Comparison of ENCODE assay signal across 15 cellular contexts in genomic region chr19:55479045-55479444, GRCh38. TPM values are rescaled to one million over a fixed set of nuclear protein-coding genes. Genes with fewer than 3 reads are reported as not detected.
DNase-seq lines count a peak whose midpoint lies in the region; ATAC-seq, FAIRE-seq and TF ChIP-seq lines count a peak whose summit lies in the region.
"Had no signal": no experiment of that assay in that cellular context is flagged by ENCODE, and none has a peak within 500 bp of the region (broad histone marks: within the 10 kb centered on the region; RNA-seq: fewer than 3 reads in every experiment).

No MANE protein-coding gene starts in this region.

- no TSS peak for BruUV-seq in Caco-2 (replicated peaks; lab: Mats Ljungman, UMichigan)

- H3K4me2 ChIP-seq in astrocyte (ENCODE audit: low read length), result no peak overlapping the region

- H2AFZ ChIP-seq in astrocyte (ENCODE audit: low read depth, low read length), result no peak overlapping the region

- no peaks in the 10 kb centered on the region for H3K27me3 Mint-ChIP-seq in activated CD4-positive, alpha-beta T cell treated with anti-CD3 and anti-CD28 coated beads, Interleukin-2, amount 10 ng/mL, durations not matched to agents 7 days and 5 days
- no peaks in the 10 kb centered on the region for H3K27me3 Mint-ChIP-seq in Caco-2 (ENCODE audit: insufficient read depth, unreplicated experiment)
- no peaks in the 10 kb centered on the region for H3K27me3 Mint-ChIP-seq in astrocyte (ENCODE audit: low read depth, unreplicated experiment)
- H3K27me3 Mint-ChIP-seq in nephron (ENCODE audit: low read depth), result peaks cover 4% of the 10 kb centered on the region

- no peaks in the 10 kb centered on the region for H3K9me3 ChIP-seq in Caco-2
- H3K9me3 ChIP-seq in astrocyte (ENCODE audit: insufficient read depth, low read depth, low read length), result no peaks in the 10 kb centered on the region
- no peaks in the 10 kb centered on the region for H3K9me3 ChIP-seq in kidney (ENCODE audit: control insufficient read depth in 1 of 2, low read length in 2 of 2)
- no peaks in the 10 kb centered on the region for H3K9me3 ChIP-seq in suprapubic skin
- H3K9me3 ChIP-seq: heart left ventricle, SJSA1 had no signal

- WGBS in suprapubic skin, result 91% methylated on average over 17 of the region's 17 CpGs

- no peaks in the 10 kb centered on the region; the same call in 1 of the 2 replicates for H3K36me3 ChIP-seq in Caco-2 (ENCODE audit: control insufficient read depth, insufficient read depth, low read length)
- no peaks in the 10 kb centered on the region for H3K36me3 ChIP-seq in astrocyte (ENCODE audit: insufficient read depth, low read length)
- no peaks in the 10 kb centered on the region for H3K36me3 ChIP-seq in kidney (ENCODE audit: control insufficient read depth in 1 of 2, insufficient read depth in 2 of 2, low read length in 2 of 2)
- H3K36me3 ChIP-seq in suprapubic skin, result peaks cover 24% of the 10 kb centered on the region

- intact Hi-C loops in Caco-2 (cut with micrococcal nuclease; ENCODE audit: unreplicated experiment), result no loop called here
- intact Hi-C loops in kidney (cut with DNase I), result no loop called here

- H3K4me3 ChIP-seq in Caco-2 (ENCODE audit: low read depth, low read length) (no peak overlapping the region), astrocyte (ENCODE audit: insufficient read depth, low read depth, low read length) (no peak overlapping the region), kidney (ENCODE audit: low read length in 2 of 2) (no peak overlapping the region), suprapubic skin (no peak overlapping the region)
- H3K4me3 ChIP-seq: heart left ventricle, SJSA1 had no signal

- POLR2A ChIA-PET in activated CD4-positive, alpha-beta T cell treated with anti-CD3 and anti-CD28 coated beads, Interleukin-2, amount 10 ng/mL, durations not matched to agents 7 days and 5 days (lab: Charles Lee), result no interaction called here
- POLR2A ChIA-PET in Caco-2 (lab: Charles Lee), result interaction anchor here (0.6 kb wide), 1 partner anchor 118 kb away, joined by 3 read pairs; no protein-coding TSS in a partner anchor

- no peak for ATAC-seq in esophagus mucosa
- ATAC-seq: heart left ventricle, left cardiac atrium had no signal

- H3K27ac ChIP-seq in astrocyte (ENCODE audit: low read depth, low read length) (no peak overlapping the region), kidney (ENCODE audit: low read depth in 2 of 2, low read length in 2 of 2) (peak overlapping the region in 1 of 2 donors; percentile 13), suprapubic skin (no peak overlapping the region)
- H3K27ac ChIP-seq: SJSA1 had no signal

- H3K4me1 Mint-ChIP-seq in activated CD4-positive, alpha-beta T cell treated with anti-CD3 and anti-CD28 coated beads, Interleukin-2, amount 10 ng/mL, durations not matched to agents 7 days and 5 days, result peaks cover 33% of the 10 kb centered on the region
- peaks cover 19% of the 10 kb centered on the region for H3K4me1 Mint-ChIP-seq in Caco-2 (ENCODE audit: low read depth, unreplicated experiment)
- H3K4me1 Mint-ChIP-seq in astrocyte (ENCODE audit: low read depth, unreplicated experiment), result peaks cover 9% of the 10 kb centered on the region
- peaks cover 38% of the 10 kb centered on the region for H3K4me1 Mint-ChIP-seq in nephron

- H3K79me2 ChIP-seq in astrocyte (ENCODE audit: insufficient read depth, low read length), result peaks cover 30% of the 10 kb centered on the region

- H3K9me3 Mint-ChIP-seq in activated CD4-positive, alpha-beta T cell treated with anti-CD3 and anti-CD28 coated beads, Interleukin-2, amount 10 ng/mL, durations not matched to agents 7 days and 5 days, result no peaks in the 10 kb centered on the region
- H3K9me3 Mint-ChIP-seq in Caco-2 (ENCODE audit: unreplicated experiment) (no peaks in the 10 kb centered on the region), astrocyte (ENCODE audit: unreplicated experiment) (no peaks in the 10 kb centered on the region), nephron (no peaks in the 10 kb centered on the region)

- TF ChIP-seq POLR2A in suprapubic skin (IDR thresholded peaks at IDR 0.05), result no peak

- no peak for DNase-seq in activated CD4-positive, alpha-beta T cell treated with anti-CD3 and anti-CD28 coated beads, Interleukin-2, amount 10 ng/mL, durations not matched to agents 7 days and 5 days
- no peak for DNase-seq in activated CD4-positive, alpha-beta T cell treated with anti-CD3 and anti-CD28 coated beads for 4 hours
- no peak for DNase-seq in Caco-2
- DNase-seq in astrocyte (ENCODE audit: low read depth), result no peak
- DNase-seq in kidney, result no peak
- no peak for DNase-seq in suprapubic skin (ENCODE audit: low spot score in 2 of 2)
- DNase-seq: left cardiac atrium, NCI-H1694, NCI-H446 had no signal

- peak overlapping the region; percentile 11 for H3K4me3 Mint-ChIP-seq in activated CD4-positive, alpha-beta T cell treated with anti-CD3 and anti-CD28 coated beads, Interleukin-2, amount 10 ng/mL, durations not matched to agents 7 days and 5 days
- no peak overlapping the region for H3K4me3 Mint-ChIP-seq in Caco-2 (ENCODE audit: unreplicated experiment)
- peak overlapping the region; percentile 1 for H3K4me3 Mint-ChIP-seq in astrocyte (ENCODE audit: unreplicated experiment)
- peak overlapping the region; percentile 73 to 96 (median 92) for H3K4me3 Mint-ChIP-seq in nephron

- H3K27me3 ChIP-seq in Caco-2 (replicated peaks; ENCODE audit: control insufficient read depth, insufficient read depth, low read length), result no peaks in the 10 kb centered on the region
- no peaks in the 10 kb centered on the region for H3K27me3 ChIP-seq in astrocyte (ENCODE audit: insufficient read depth, low read length)
- H3K27me3 ChIP-seq in suprapubic skin, result no peaks in the 10 kb centered on the region
- H3K27me3 ChIP-seq: heart left ventricle, SJSA1 had no signal

- H3K27ac Mint-ChIP-seq in activated CD4-positive, alpha-beta T cell treated with anti-CD3 and anti-CD28 coated beads, Interleukin-2, amount 10 ng/mL, durations not matched to agents 7 days and 5 days, result no peak overlapping the region
- H3K27ac Mint-ChIP-seq in Caco-2 (ENCODE audit: unreplicated experiment), result peak overlapping the region; percentile 36
- peak overlapping the region; percentile 79 for H3K27ac Mint-ChIP-seq in astrocyte (ENCODE audit: unreplicated experiment)
- peak overlapping the region; percentile 80 to 99 (median 81) for H3K27ac Mint-ChIP-seq in nephron

- FAIRE-seq in astrocyte (lab: Jason Lieb, UNC) (no peak), kidney (lab: Jason Lieb, UNC) (no peak)
- FAIRE-seq: D721Med had no signal

- TF ChIP-seq EP300 in suprapubic skin (IDR thresholded peaks at IDR 0.05), result no peak

- CTCF ChIA-PET in activated CD4-positive, alpha-beta T cell treated with anti-CD3 and anti-CD28 coated beads, Interleukin-2, amount 10 ng/mL, durations not matched to agents 7 days and 5 days (lab: Charles Lee), result no interaction called here
- CTCF ChIA-PET in Caco-2 (lab: Charles Lee), result interaction anchor here (0.9 kb wide), 1 partner anchor 12 kb away, joined by 4 read pairs; no protein-coding TSS in a partner anchor

- peaks cover 9% of the 10 kb centered on the region for H4K20me1 ChIP-seq in astrocyte (ENCODE audit: insufficient read depth, low read length)

- TF ChIP-seq CTCF in Caco-2 (IDR thresholded peaks at IDR 0.05; ENCODE audit: insufficient read depth in 1 of 2, low read depth in 1 of 2, low read length in 1 of 2, severe bottlenecking in 1 of 2, unreplicated experiment in 1 of 2) (no peak), astrocyte (IDR thresholded peaks at IDR 0.05; ENCODE audit: insufficient read depth, low read depth, low read length) (no peak), nephron (IDR thresholded peaks at IDR 0.05; ENCODE audit: unreplicated experiment in 3 of 3) (no peak), kidney (IDR thresholded peaks at IDR 0.05; ENCODE audit: borderline replicate concordance, extremely low read depth, insufficient read depth) (no peak), suprapubic skin (IDR thresholded peaks at IDR 0.05) (no peak)

- peaks cover 2% of the 10 kb centered on the region for H3K36me3 Mint-ChIP-seq in activated CD4-positive, alpha-beta T cell treated with anti-CD3 and anti-CD28 coated beads, Interleukin-2, amount 10 ng/mL, durations not matched to agents 7 days and 5 days (ENCODE audit: low read depth)
- H3K36me3 Mint-ChIP-seq in Caco-2 (ENCODE audit: insufficient read depth, unreplicated experiment) (peaks cover 19% of the 10 kb centered on the region), astrocyte (ENCODE audit: low read depth, unreplicated experiment) (peaks cover 4% of the 10 kb centered on the region), nephron (ENCODE audit: low read depth) (peaks cover 5% of the 10 kb centered on the region)

- H3K4me1 ChIP-seq in Caco-2 (peaks cover 14% of the 10 kb centered on the region), astrocyte (ENCODE audit: insufficient read depth, low read length) (peaks cover 18% of the 10 kb centered on the region), kidney (ENCODE audit: control insufficient read depth in 1 of 2, insufficient read depth in 1 of 2, low read depth in 1 of 2, low read length in 2 of 2) (peaks cover 29 to 30% of the 10 kb centered on the region in 2 donors), suprapubic skin (peaks cover 29% of the 10 kb centered on the region)

- H3K9ac ChIP-seq in astrocyte (ENCODE audit: low read length) (no peak overlapping the region), kidney (ENCODE audit: low read length in 2 of 2) (no peak overlapping the region)

RNA-seq across cellular contexts. Expression of gene ZNF628, which starts 2.6 kb away (rescaled TPM):
- 1 to 10 TPM; 7.3 to 9.7 TPM for total RNA-seq in activated CD4-positive, alpha-beta T cell treated with anti-CD3 and anti-CD28 coated beads, Interleukin-2, amount 10 ng/mL, durations not matched to agents 7 days and 5 days
- total RNA-seq in Caco-2 (2022) (12.3 and 13.9 TPM in 2 replicates), astrocyte (9.9 and 11.9 TPM in 2 replicates), kidney (12.0 TPM), suprapubic skin (10 to 100 TPM; 17.3 to 22.9 (median 19.8) TPM), esophagus mucosa (3.7 TPM)
- polyA plus RNA-seq in kidney (ENCODE audit: insufficient read depth, low read depth, low replicate concordance), result 2.3 TPM

RNA-seq across cellular contexts. Expression of gene NAT14, which starts 5.9 kb away (rescaled TPM):
- total RNA-seq in activated CD4-positive, alpha-beta T cell treated with anti-CD3 and anti-CD28 coated beads, Interleukin-2, amount 10 ng/mL, durations not matched to agents 7 days and 5 days, result 10 to 100 TPM; 11.7 TPM
- total RNA-seq in Caco-2 (2022) (40.9 and 45.2 TPM in 2 replicates), astrocyte (68.7 and 71.2 TPM in 2 replicates), kidney (42.6 TPM), suprapubic skin (1 to 10 TPM; 2.4 to 4.8 (median 4.0) TPM), esophagus mucosa (7.5 TPM)
- polyA plus RNA-seq in kidney (ENCODE audit: insufficient read depth, low read depth, low replicate concordance), result 45.0 TPM

RNA-seq across cellular contexts. Expression of gene SSC5D, which starts 9.2 kb away (rescaled TPM):
- under 1 TPM; 0.42 to 0.98 TPM for total RNA-seq in activated CD4-positive, alpha-beta T cell treated with anti-CD3 and anti-CD28 coated beads, Interleukin-2, amount 10 ng/mL, durations not matched to agents 7 days and 5 days
- total RNA-seq in Caco-2 (2022), result 0.58 and 0.86 TPM in 2 replicates
- total RNA-seq in astrocyte, result 46.8 and 66.1 TPM in 2 replicates
- 9.4 TPM for total RNA-seq in kidney
- polyA plus RNA-seq in kidney (ENCODE audit: insufficient read depth, low read depth, low replicate concordance), result 2.2 TPM
- total RNA-seq in suprapubic skin, result 1 to 10 TPM in 2 of 4 donors, under 1 TPM in 2; 0.57 to 2.1 (median 1.0) TPM
- total RNA-seq in esophagus mucosa, result 0.24 TPM
- total RNA-seq: SJSA1 had no signal

RNA-seq across cellular contexts. Expression of gene C19orf85, which starts 14.5 kb away (rescaled TPM):
- not detected for total RNA-seq in activated CD4-positive, alpha-beta T cell treated with anti-CD3 and anti-CD28 coated beads, Interleukin-2, amount 10 ng/mL, durations not matched to agents 7 days and 5 days
- total RNA-seq in Caco-2 (2022), result not detected in 2 replicates
- total RNA-seq in astrocyte, result not detected in 2 replicates
- total RNA-seq in kidney, result not detected
- not detected for polyA plus RNA-seq in kidney (ENCODE audit: insufficient read depth, low read depth, low replicate concordance)
- total RNA-seq in suprapubic skin, result not detected
- total RNA-seq in esophagus mucosa, result not detected
- total RNA-seq: heart left ventricle, left cardiac atrium, pulmonary artery endothelial cell, SJSA1 had no signal
- polyA plus RNA-seq: heart left ventricle had no signal

RNA-seq across cellular contexts. Expression of gene ISOC2, which starts 17.6 kb away (rescaled TPM):
- total RNA-seq in activated CD4-positive, alpha-beta T cell treated with anti-CD3 and anti-CD28 coated beads, Interleukin-2, amount 10 ng/mL, durations not matched to agents 7 days and 5 days, result 10 to 100 TPM; 18.9 to 20.7 TPM
- total RNA-seq in Caco-2 (2022), result 40.6 and 49.6 TPM in 2 replicates
- total RNA-seq in astrocyte, result 58.8 and 61.6 TPM in 2 replicates
- 45.9 TPM for total RNA-seq in kidney
- 326 TPM for polyA plus RNA-seq in kidney (ENCODE audit: insufficient read depth, low read depth, low replicate concordance)
- 10 to 100 TPM; 44.7 to 97.2 (median 87.5) TPM for total RNA-seq in suprapubic skin
- 41.9 TPM for total RNA-seq in esophagus mucosa
